Comparison of ENCODE assay signal across 1 cellular context in the genomic region with DNA sequence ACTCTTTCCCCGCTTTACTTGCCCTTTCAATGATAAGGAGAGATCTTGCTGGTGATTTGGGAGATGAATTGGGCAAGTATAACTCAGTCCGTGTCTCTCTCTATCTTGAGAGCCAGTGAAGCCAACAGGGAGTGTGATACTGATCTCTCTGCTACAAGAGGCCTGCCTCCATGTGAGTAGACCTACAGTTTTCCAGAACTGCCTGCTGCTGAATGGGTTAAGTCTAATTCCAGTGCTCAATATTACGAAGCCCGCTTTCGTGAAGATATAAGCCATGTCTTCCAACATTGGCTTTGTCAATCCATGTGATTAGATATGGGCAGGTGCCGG.
A peak's percentile ranks its signal among the peaks of the same experiment; 100 is the strongest.
TF ChIP-seq lines count a peak whose summit lies in the region.

No MANE protein-coding gene starts in this region.

TF ChIP-seq in K562, 482 proteins besides CTCF, POLR2A, EP300 and RAD21 (continued from another document and continues in another):
- TF ChIP-seq JUND (IDR thresholded peaks at IDR 0.05; ENCODE audit: borderline replicate concordance, low read depth, low read length), result no peak; the same call in 1 of the 2 replicates
- peak; percentile 56; the same call in 1 of the 3 replicates for TF ChIP-seq JUND (tag; IDR thresholded peaks at IDR 0.05; ENCODE audit: borderline replicate concordance, low read depth, low read length)
- no peak for TF ChIP-seq MTA2 (IDR thresholded peaks at IDR 0.05; ENCODE audit: low read depth)
- TF ChIP-seq, protein P1, sequence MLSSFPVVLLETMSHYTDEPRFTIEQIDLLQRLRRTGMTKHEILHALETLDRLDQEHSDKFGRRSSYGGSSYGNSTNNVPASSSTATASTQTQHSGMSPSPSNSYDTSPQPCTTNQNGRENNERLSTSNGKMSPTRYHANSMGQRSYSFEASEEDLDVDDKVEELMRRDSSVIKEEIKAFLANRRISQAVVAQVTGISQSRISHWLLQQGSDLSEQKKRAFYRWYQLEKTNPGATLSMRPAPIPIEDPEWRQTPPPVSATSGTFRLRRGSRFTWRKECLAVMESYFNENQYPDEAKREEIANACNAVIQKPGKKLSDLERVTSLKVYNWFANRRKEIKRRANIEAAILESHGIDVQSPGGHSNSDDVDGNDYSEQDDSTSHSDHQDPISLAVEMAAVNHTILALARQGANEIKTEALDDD (IDR thresholded peaks at IDR 0.05), result peak; percentile 28; the same call in 1 of the 2 replicates
- TF ChIP-seq, protein P2, sequence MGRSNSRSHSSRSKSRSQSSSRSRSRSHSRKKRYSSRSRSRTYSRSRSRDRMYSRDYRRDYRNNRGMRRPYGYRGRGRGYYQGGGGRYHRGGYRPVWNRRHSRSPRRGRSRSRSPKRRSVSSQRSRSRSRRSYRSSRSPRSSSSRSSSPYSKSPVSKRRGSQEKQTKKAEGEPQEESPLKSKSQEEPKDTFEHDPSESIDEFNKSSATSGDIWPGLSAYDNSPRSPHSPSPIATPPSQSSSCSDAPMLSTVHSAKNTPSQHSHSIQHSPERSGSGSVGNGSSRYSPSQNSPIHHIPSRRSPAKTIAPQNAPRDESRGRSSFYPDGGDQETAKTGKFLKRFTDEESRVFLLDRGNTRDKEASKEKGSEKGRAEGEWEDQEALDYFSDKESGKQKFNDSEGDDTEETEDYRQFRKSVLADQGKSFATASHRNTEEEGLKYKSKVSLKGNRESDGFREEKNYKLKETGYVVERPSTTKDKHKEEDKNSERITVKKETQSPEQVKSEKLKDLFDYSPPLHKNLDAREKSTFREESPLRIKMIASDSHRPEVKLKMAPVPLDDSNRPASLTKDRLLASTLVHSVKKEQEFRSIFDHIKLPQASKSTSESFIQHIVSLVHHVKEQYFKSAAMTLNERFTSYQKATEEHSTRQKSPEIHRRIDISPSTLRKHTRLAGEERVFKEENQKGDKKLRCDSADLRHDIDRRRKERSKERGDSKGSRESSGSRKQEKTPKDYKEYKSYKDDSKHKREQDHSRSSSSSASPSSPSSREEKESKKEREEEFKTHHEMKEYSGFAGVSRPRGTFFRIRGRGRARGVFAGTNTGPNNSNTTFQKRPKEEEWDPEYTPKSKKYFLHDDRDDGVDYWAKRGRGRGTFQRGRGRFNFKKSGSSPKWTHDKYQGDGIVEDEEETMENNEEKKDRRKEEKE (IDR thresholded peaks at IDR 0.05; ENCODE audit: borderline replicate concordance in 1 of 2, control insufficient read depth in 1 of 2, low read depth in 2 of 2, low read length in 1 of 2), result no peak
- no peak for TF ChIP-seq SOX6 (IDR thresholded peaks at IDR 0.05)
- TF ChIP-seq SMARCA4 (IDR thresholded peaks at IDR 0.05), result peak; percentile 16; the same call in 1 of the 2 replicates
- no peak for TF ChIP-seq CBX3 (IDR thresholded peaks at IDR 0.05; ENCODE audit: borderline replicate concordance in 1 of 2, low read length in 2 of 2)
- no peak for TF ChIP-seq KDM1A (IDR thresholded peaks at IDR 0.05)
- TF ChIP-seq MTA3 (IDR thresholded peaks at IDR 0.05; ENCODE audit: borderline replicate concordance), result peak; percentile 15
- TF ChIP-seq KLF1 (tag; IDR thresholded peaks at IDR 0.05), result no peak
- no peak for TF ChIP-seq BCOR (IDR thresholded peaks at IDR 0.05)
- TF ChIP-seq, protein P3, sequence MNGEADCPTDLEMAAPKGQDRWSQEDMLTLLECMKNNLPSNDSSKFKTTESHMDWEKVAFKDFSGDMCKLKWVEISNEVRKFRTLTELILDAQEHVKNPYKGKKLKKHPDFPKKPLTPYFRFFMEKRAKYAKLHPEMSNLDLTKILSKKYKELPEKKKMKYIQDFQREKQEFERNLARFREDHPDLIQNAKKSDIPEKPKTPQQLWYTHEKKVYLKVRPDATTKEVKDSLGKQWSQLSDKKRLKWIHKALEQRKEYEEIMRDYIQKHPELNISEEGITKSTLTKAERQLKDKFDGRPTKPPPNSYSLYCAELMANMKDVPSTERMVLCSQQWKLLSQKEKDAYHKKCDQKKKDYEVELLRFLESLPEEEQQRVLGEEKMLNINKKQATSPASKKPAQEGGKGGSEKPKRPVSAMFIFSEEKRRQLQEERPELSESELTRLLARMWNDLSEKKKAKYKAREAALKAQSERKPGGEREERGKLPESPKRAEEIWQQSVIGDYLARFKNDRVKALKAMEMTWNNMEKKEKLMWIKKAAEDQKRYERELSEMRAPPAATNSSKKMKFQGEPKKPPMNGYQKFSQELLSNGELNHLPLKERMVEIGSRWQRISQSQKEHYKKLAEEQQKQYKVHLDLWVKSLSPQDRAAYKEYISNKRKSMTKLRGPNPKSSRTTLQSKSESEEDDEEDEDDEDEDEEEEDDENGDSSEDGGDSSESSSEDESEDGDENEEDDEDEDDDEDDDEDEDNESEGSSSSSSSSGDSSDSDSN (IDR thresholded peaks at IDR 0.05; ENCODE audit: borderline replicate concordance in 1 of 2, low read depth in 2 of 2, low read length in 2 of 2), result no peak
- no peak for TF ChIP-seq NCOA4 (IDR thresholded peaks at IDR 0.05; ENCODE audit: partially characterized antibody)
- TF ChIP-seq ARID1B (IDR thresholded peaks at IDR 0.05), result peak; percentile 57
- TF ChIP-seq FIP1L1 (IDR thresholded peaks at IDR 0.05; ENCODE audit: low read depth, low read length, poor library complexity, severe bottlenecking), result no peak
- TF ChIP-seq, protein P4, sequence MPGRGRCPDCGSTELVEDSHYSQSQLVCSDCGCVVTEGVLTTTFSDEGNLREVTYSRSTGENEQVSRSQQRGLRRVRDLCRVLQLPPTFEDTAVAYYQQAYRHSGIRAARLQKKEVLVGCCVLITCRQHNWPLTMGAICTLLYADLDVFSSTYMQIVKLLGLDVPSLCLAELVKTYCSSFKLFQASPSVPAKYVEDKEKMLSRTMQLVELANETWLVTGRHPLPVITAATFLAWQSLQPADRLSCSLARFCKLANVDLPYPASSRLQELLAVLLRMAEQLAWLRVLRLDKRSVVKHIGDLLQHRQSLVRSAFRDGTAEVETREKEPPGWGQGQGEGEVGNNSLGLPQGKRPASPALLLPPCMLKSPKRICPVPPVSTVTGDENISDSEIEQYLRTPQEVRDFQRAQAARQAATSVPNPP (IDR thresholded peaks at IDR 0.05; ENCODE audit: borderline replicate concordance, insufficient read depth, insufficient read length), result no peak
- no peak for TF ChIP-seq SIRT6 (IDR thresholded peaks at IDR 0.05; ENCODE audit: low read depth, low read length)
- TF ChIP-seq RBM34 (IDR thresholded peaks at IDR 0.05; ENCODE audit: borderline replicate concordance, insufficient read depth, low read length), result no peak
- TF ChIP-seq ZNF584 (CRISPR knock-in tag; IDR thresholded peaks at IDR 0.05; ENCODE audit: low read depth), result 0 out of 2 replicates have a peak, but pooled peaks have one; percentile 51
- no peak; the same call in 1 of the 2 replicates for TF ChIP-seq NR2C1 (IDR thresholded peaks at IDR 0.05)
- no peak for TF ChIP-seq NR2C1 (tag; IDR thresholded peaks at IDR 0.05)
- no peak for TF ChIP-seq ZNF212 (CRISPR knock-in tag; IDR thresholded peaks at IDR 0.05)
- TF ChIP-seq ZNF282 (CRISPR knock-in tag; IDR thresholded peaks at IDR 0.05), result no peak
- TF ChIP-seq ZNF707 (CRISPR knock-in tag; conservative IDR thresholded peaks at IDR 0.05), result no peak
- no peak for TF ChIP-seq CHD2 (IDR thresholded peaks at IDR 0.05; ENCODE audit: low read depth, low read length)
- TF ChIP-seq L3MBTL2 (IDR thresholded peaks at IDR 0.05), result peak; percentile 86
- TF ChIP-seq, protein P5, sequence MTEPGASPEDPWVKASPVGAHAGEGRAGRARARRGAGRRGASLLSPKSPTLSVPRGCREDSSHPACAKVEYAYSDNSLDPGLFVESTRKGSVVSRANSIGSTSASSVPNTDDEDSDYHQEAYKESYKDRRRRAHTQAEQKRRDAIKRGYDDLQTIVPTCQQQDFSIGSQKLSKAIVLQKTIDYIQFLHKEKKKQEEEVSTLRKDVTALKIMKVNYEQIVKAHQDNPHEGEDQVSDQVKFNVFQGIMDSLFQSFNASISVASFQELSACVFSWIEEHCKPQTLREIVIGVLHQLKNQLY (CRISPR knock-in tag; conservative IDR thresholded peaks at IDR 0.05), result no peak
- TF ChIP-seq, protein P6, sequence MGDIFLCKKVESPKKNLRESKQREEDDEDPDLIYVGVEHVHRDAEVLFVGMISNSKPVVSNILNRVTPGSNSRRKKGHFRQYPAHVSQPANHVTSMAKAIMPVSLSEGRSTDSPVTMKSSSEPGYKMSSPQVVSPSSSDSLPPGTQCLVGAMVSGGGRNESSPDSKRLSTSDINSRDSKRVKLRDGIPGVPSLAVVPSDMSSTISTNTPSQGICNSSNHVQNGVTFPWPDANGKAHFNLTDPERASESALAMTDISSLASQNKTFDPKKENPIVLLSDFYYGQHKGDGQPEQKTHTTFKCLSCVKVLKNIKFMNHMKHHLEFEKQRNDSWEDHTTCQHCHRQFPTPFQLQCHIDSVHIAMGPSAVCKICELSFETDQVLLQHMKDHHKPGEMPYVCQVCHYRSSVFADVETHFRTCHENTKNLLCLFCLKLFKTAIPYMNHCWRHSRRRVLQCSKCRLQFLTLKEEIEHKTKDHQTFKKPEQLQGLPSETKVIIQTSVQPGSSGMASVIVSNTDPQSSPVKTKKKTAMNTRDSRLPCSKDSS (IDR thresholded peaks at IDR 0.05; ENCODE audit: low read depth, partially characterized antibody), result no peak
- TF ChIP-seq KDM5B (IDR thresholded peaks at IDR 0.05; ENCODE audit: insufficient replicate concordance, low read depth, low read length), result no peak
- TF ChIP-seq, protein P7, sequence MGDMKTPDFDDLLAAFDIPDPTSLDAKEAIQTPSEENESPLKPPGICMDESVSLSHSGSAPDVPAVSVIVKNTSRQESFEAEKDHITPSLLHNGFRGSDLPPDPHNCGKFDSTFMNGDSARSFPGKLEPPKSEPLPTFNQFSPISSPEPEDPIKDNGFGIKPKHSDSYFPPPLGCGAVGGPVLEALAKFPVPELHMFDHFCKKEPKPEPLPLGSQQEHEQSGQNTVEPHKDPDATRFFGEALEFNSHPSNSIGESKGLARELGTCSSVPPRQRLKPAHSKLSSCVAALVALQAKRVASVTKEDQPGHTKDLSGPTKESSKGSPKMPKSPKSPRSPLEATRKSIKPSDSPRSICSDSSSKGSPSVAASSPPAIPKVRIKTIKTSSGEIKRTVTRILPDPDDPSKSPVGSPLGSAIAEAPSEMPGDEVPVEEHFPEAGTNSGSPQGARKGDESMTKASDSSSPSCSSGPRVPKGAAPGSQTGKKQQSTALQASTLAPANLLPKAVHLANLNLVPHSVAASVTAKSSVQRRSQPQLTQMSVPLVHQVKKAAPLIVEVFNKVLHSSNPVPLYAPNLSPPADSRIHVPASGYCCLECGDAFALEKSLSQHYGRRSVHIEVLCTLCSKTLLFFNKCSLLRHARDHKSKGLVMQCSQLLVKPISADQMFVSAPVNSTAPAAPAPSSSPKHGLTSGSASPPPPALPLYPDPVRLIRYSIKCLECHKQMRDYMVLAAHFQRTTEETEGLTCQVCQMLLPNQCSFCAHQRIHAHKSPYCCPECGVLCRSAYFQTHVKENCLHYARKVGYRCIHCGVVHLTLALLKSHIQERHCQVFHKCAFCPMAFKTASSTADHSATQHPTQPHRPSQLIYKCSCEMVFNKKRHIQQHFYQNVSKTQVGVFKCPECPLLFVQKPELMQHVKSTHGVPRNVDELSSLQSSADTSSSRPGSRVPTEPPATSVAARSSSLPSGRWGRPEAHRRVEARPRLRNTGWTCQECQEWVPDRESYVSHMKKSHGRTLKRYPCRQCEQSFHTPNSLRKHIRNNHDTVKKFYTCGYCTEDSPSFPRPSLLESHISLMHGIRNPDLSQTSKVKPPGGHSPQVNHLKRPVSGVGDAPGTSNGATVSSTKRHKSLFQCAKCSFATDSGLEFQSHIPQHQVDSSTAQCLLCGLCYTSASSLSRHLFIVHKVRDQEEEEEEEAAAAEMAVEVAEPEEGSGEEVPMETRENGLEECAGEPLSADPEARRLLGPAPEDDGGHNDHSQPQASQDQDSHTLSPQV (IDR thresholded peaks at IDR 0.05), result peak; percentile 64; the same call in 1 of the 2 replicates
- no peak for TF ChIP-seq BCL6 (CRISPR knock-in tag; IDR thresholded peaks at IDR 0.05)
- TF ChIP-seq, protein P8, sequence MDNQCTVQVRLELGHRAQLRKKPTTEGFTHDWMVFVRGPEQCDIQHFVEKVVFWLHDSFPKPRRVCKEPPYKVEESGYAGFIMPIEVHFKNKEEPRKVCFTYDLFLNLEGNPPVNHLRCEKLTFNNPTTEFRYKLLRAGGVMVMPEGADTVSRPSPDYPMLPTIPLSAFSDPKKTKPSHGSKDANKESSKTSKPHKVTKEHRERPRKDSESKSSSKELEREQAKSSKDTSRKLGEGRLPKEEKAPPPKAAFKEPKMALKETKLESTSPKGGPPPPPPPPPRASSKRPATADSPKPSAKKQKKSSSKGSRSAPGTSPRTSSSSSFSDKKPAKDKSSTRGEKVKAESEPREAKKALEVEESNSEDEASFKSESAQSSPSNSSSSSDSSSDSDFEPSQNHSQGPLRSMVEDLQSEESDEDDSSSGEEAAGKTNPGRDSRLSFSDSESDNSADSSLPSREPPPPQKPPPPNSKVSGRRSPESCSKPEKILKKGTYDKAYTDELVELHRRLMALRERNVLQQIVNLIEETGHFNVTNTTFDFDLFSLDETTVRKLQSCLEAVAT (IDR thresholded peaks at IDR 0.05), result no peak
- TF ChIP-seq ESRRA (IDR thresholded peaks at IDR 0.05; ENCODE audit: borderline replicate concordance, low read depth), result no peak
